Comparison of ENCODE assay signal across 14 cellular contexts in genomic region chr18:1392865-1393734, GRCh38.
DNase-seq lines count a peak whose midpoint lies in the region; ATAC-seq, FAIRE-seq and TF ChIP-seq lines count a peak whose summit lies in the region.
"Had no signal": no experiment of that assay in that cellular context is flagged by ENCODE, and none has a peak within 500 bp of the region (broad histone marks: within the 10 kb centered on the region; RNA-seq: fewer than 3 reads in every experiment).

No MANE protein-coding gene starts in this region.

- in situ Hi-C loops in K562 (cut with MboI) = no loop called here

- no peak for ATAC-seq in K562
- ATAC-seq in HG02870 (IDR thresholded peaks at IDR 0.05; ENCODE audit: unreplicated experiment) = no peak
- ATAC-seq in GM18870 (IDR thresholded peaks at IDR 0.05; ENCODE audit: unreplicated experiment) = no peak
- ATAC-seq: GM12878, HCT116 had no signal

- DNase-seq in HuH-7 (ENCODE audit: low spot score) = peak; percentile 9
- peak; percentile 90 for DNase-seq in NCI-H748 (lab: John Stamatoyannopoulos, UW; ENCODE audit: unreplicated experiment)
- DNase-seq in K562 (ENCODE audit: extremely low read depth in 1 of 4, low spot score in 3 of 4) = no peak
- DNase-seq in GF-D8 (lab: John Stamatoyannopoulos, UW) = no peak
- no peak for DNase-seq in stimulated activated CD4-positive, alpha-beta T cell treated with anti-CD3 and anti-CD28 coated beads, Interleukin-2, amount 100 ng/mL, for 24 hours
- DNase-seq: GOT3, NCI-H2029, NCI-H345, NCI-H524 treated with DMSO at 0.1 percent for 48 hours, T-helper 1 cell had no signal

- no peaks in the 10 kb centered on the region for H3K9me1 ChIP-seq in K562 (ENCODE audit: control insufficient read depth, insufficient read depth, low read length)

- FAIRE-seq in K562 (lab: Jason Lieb, UNC) = no peak
- FAIRE-seq: GM12878 had no signal

- TF ChIP-seq EP300 in K562 (IDR thresholded peaks at IDR 0.05; ENCODE audit: low read length) = no peak

- BruUV-seq in K562 (replicated peaks; lab: Mats Ljungman, UMichigan) = no TSS peak

- no peaks in the 10 kb centered on the region for H4K20me1 ChIP-seq in K562 (replicated peaks; ENCODE audit: control insufficient read depth, insufficient read depth, low read length)

- TF ChIP-seq RAD21 in K562 (CRISPR knock-in tag; conservative IDR thresholded peaks at IDR 0.05 in 1 of 2, IDR thresholded peaks at IDR 0.05 in 1 of 2) = no peak

- no peak overlapping the region for H3K4me3 ChIP-seq in K562
- H3K4me3 ChIP-seq: GM12878 had no signal

- TF ChIP-seq CTCF in K562 (IDR thresholded peaks at IDR 0.05 in 2 of 3, conservative IDR thresholded peaks at IDR 0.05 in 1 of 3; ENCODE audit: insufficient read depth in 2 of 3, low read depth in 1 of 3, low read length in 3 of 3) = no peak

- H3K4me1 ChIP-seq in K562 (replicated peaks in 1 of 2; ENCODE audit: control insufficient read depth in 2 of 2, insufficient read depth in 2 of 2, low read length in 2 of 2) = no peaks in the 10 kb centered on the region

- H3K36me3 ChIP-seq in K562 (ENCODE audit: control insufficient read depth, insufficient read depth, low read length) = peaks cover 19% of the 10 kb centered on the region; the same call in 1 of the 3 replicates

- CTCF ChIA-PET in K562 (lab: Yijun Ruan, JAX; ENCODE audit: low intra/inter-chr PET ratio) = no interaction called here

- POLR2A ChIA-PET in K562 (lab: Yijun Ruan, JAX) = interaction anchor here (0.6 to 2.8 kb wide), 4 partner anchors 11 to 117 kb away, joined by 3 to 9 read pairs (median 4); no protein-coding TSS in a partner anchor

- no peak overlapping the region for H3K9ac ChIP-seq in K562 (ENCODE audit: insufficient read depth in 1 of 2, low read depth in 2 of 2, low read length in 2 of 2)

- intact Hi-C loops in K562 (cut with micrococcal nuclease) = no loop called here

- H2AFZ ChIP-seq in K562 (ENCODE audit: low read depth, low read length) = no peak overlapping the region

- no peak overlapping the region for H3K4me2 ChIP-seq in K562 (ENCODE audit: insufficient read depth, low read length)

- peaks cover 71% of the 10 kb centered on the region for H3K79me2 ChIP-seq in K562 (ENCODE audit: control insufficient read depth, insufficient read depth, low read length)

- no peak for TF ChIP-seq POLR2A in K562 (conservative IDR thresholded peaks at IDR 0.05)

- WGBS in K562 (ENCODE audit: insufficient coverage, low coverage, missing lambda C conversion rate) = 96% methylated on average over 7 of the region's 7 CpGs

- H3K27me3 ChIP-seq in K562 (ENCODE audit: control insufficient read depth in 2 of 2, insufficient read depth in 2 of 2, low read length in 2 of 2) = no peaks in the 10 kb centered on the region

- H3K9me3 ChIP-seq in K562 (replicated peaks; ENCODE audit: control insufficient read depth, insufficient read depth, low read depth, low read length) = no peaks in the 10 kb centered on the region

- H3K27ac ChIP-seq in K562 (ENCODE audit: extremely low read depth, low read depth, low read length) = no peak overlapping the region

TF ChIP-seq in K562, 482 proteins besides CTCF, POLR2A, EP300 and RAD21:
- TF ChIP-seq GATAD2B (IDR thresholded peaks at IDR 0.05; ENCODE audit: borderline replicate concordance) (no peak), CEBPG (CRISPR knock-in tag; IDR thresholded peaks at IDR 0.05) (no peak), CEBPG (tag; conservative IDR thresholded peaks at IDR 0.05 in 1 of 2, IDR thresholded peaks at IDR 0.05 in 1 of 2) (peak; percentile 62 to 74), CEBPB (tag; IDR thresholded peaks at IDR 0.05) (peak; percentile 59)

Comparison
In these comparisons a context has a peak if more than half of its experiments do, and no peak if none do; other contexts are left out.
1. DNase-seq: peak in HuH-7 (single experiment) and NCI-H748 (single experiment); none in K562 (0 of 4), GF-D8 (single experiment) and stimulated activated CD4-positive, alpha-beta T cell treated with anti-CD3 and anti-CD28 coated beads, Interleukin-2, amount 100 ng/mL, for 24 hours (0 of 2).